8 cellular contexts compared by ENCODE assay signal in genomic region chr2:199955007-199955338, GRCh38. TPM values are rescaled to one million over a fixed set of nuclear protein-coding genes. Genes with fewer than 3 reads are reported as not detected.
DNase-seq lines count a peak whose midpoint lies in the region; TF ChIP-seq lines count a peak whose summit lies in the region.

No MANE protein-coding gene starts in this region.

- TF ChIP-seq CTCF in astrocyte of the spinal cord (IDR thresholded peaks at IDR 0.05; ENCODE audit: low read depth, low read length): no peak

- WGBS in GM23248 (ENCODE audit: low coverage in 1 of 2, low lambda C conversion rate in 2 of 2, missing lambda C conversion rate in 2 of 2), 2 experiments: 0 to 2% methylated on average over 13 of the region's 13 CpGs

- no peaks in the 10 kb centered on the region for H3K9me3 ChIP-seq in GM23248 (ENCODE audit: low read depth)
- H3K9me3 ChIP-seq in Karpas-422 (ENCODE audit: low read length): no peaks in the 10 kb centered on the region

- H4K20me1 ChIP-seq in GM23248 (ENCODE audit: insufficient read depth): no peaks in the 10 kb centered on the region
- no peaks in the 10 kb centered on the region for H4K20me1 ChIP-seq in Karpas-422 (ENCODE audit: insufficient read depth, low read depth, low read length)

- peak; percentile 50 to 69 for DNase-seq in NCI-H524 (lab: John Stamatoyannopoulos, UW)
- no peak for DNase-seq in NCI-H524 treated with DMSO at 0.1 percent for 48 hours (lab: John Stamatoyannopoulos, UW)
- DNase-seq in GM23248: peak; percentile 67
- DNase-seq in Karpas-422: no peak
- DNase-seq in astrocyte of the spinal cord (ENCODE audit: low read depth, low spot score): no peak
- no peak for DNase-seq in dermis blood vessel endothelial cell

- H3K4me3 ChIP-seq in GM23248 (peak overlapping the region; percentile 97), Karpas-422 (ENCODE audit: low read length) (peak overlapping the region; percentile 89), astrocyte of the spinal cord (ENCODE audit: low read depth, low read length) (peak overlapping the region; percentile 66)

- H3K9me2 ChIP-seq in GM23248 (ENCODE audit: insufficient read depth): no peaks in the 10 kb centered on the region
- no peaks in the 10 kb centered on the region for H3K9me2 ChIP-seq in Karpas-422 (replicated peaks; ENCODE audit: insufficient read depth, low read length)

- no peaks in the 10 kb centered on the region for H3F3A ChIP-seq in GM23248 (ENCODE audit: insufficient read depth)

- no peaks in the 10 kb centered on the region for H3K27me3 ChIP-seq in GM23248 (replicated peaks; ENCODE audit: insufficient read depth)
- no peaks in the 10 kb centered on the region for H3K27me3 ChIP-seq in Karpas-422 (ENCODE audit: low read length)
- no peaks in the 10 kb centered on the region for H3K27me3 ChIP-seq in layer of hippocampus (ENCODE audit: control insufficient read depth, insufficient read depth, low read length)

- peaks cover 20% of the 10 kb centered on the region for H3K4me1 ChIP-seq in GM23248 (ENCODE audit: insufficient read depth)
- H3K4me1 ChIP-seq in Karpas-422 (ENCODE audit: low read length): peaks cover 46% of the 10 kb centered on the region

- H2AFZ ChIP-seq in GM23248 (peak overlapping the region; percentile 95), Karpas-422 (ENCODE audit: low read length) (peak overlapping the region; percentile 71; the same call in 1 of the 2 replicates)

- H3K4me2 ChIP-seq in GM23248 (ENCODE audit: unreplicated experiment): peak overlapping the region; percentile 92
- peak overlapping the region; percentile 78 for H3K4me2 ChIP-seq in Karpas-422 (ENCODE audit: low read depth, low read length, poor library complexity, severe bottlenecking)

- H3K9ac ChIP-seq in GM23248 (peak overlapping the region; percentile 95), Karpas-422 (ENCODE audit: low read length) (peak overlapping the region; percentile 88)

- peak overlapping the region; percentile 90 for H3K27ac ChIP-seq in GM23248
- peak overlapping the region; percentile 55 for H3K27ac ChIP-seq in Karpas-422 (ENCODE audit: low read length)
- peak overlapping the region; percentile 88 for H3K27ac ChIP-seq in layer of hippocampus (ENCODE audit: low read depth, low read length)
- peak overlapping the region; percentile 59 for H3K27ac ChIP-seq in temporal lobe (ENCODE audit: low read depth, low read length)

- H3K36me3 ChIP-seq in GM23248 (ENCODE audit: low read depth) (peaks cover 12% of the 10 kb centered on the region), Karpas-422 (ENCODE audit: insufficient read depth, low read length) (peaks cover 19% of the 10 kb centered on the region; the same call in 1 of the 2 replicates)

- H3K79me2 ChIP-seq in GM23248 (ENCODE audit: insufficient read depth): peaks cover 92% of the 10 kb centered on the region
- peaks cover 98% of the 10 kb centered on the region for H3K79me2 ChIP-seq in Karpas-422 (ENCODE audit: low read length)

- in situ Hi-C loops in GM23248 (cut with MboI): loop anchor here (25.0 kb wide), 1 partner anchor 907 kb away; the partner anchor contains the start of gene CLK1
- in situ Hi-C loops in astrocyte of the spinal cord (cut with HindIII; ENCODE audit: low sequenced_read_pairs): no loop called here

RNA-seq across cellular contexts. Expression of gene TYW5, which starts 0.3 kb away (rescaled TPM):
- 5.3 and 6.6 TPM in 2 replicates for total RNA-seq in GM23248 (2014; rRNA removed; shearing (Covaris generic))
- 7.0 TPM in 2 replicates for polyA plus RNA-seq in GM23248 (2016; fragmentation: Nextera tagmentation; extraction: Ambion mirVana)
- total RNA-seq in Karpas-422 (2014; rRNA removed; shearing (Covaris generic); ENCODE audit: low replicate concordance): 7.5 and 10.5 TPM in 2 replicates
- total RNA-seq in temporal lobe: 10.8 TPM
- 7.4 and 7.7 TPM in 2 replicates for total RNA-seq in dermis blood vessel endothelial cell

RNA-seq across cellular contexts. Expression of gene MAIP1, which starts 0.4 kb away (rescaled TPM):
- total RNA-seq in GM23248 (2014; rRNA removed; shearing (Covaris generic)): 7.2 and 15.5 TPM in 2 replicates
- 18.6 and 18.7 TPM in 2 replicates for polyA plus RNA-seq in GM23248 (2016; fragmentation: Nextera tagmentation; extraction: Ambion mirVana)
- total RNA-seq in Karpas-422 (2014; rRNA removed; shearing (Covaris generic); ENCODE audit: low replicate concordance): 10.8 and 26.9 TPM in 2 replicates
- 11.6 TPM for total RNA-seq in temporal lobe
- total RNA-seq in dermis blood vessel endothelial cell: 25.4 and 30.1 TPM in 2 replicates

RNA-seq across cellular contexts. Expression of gene C2orf69, which starts 43.9 kb away (rescaled TPM):
- 14.5 and 19.9 TPM in 2 replicates for total RNA-seq in GM23248 (2014; rRNA removed; shearing (Covaris generic))
- 19.3 and 19.9 TPM in 2 replicates for polyA plus RNA-seq in GM23248 (2016; fragmentation: Nextera tagmentation; extraction: Ambion mirVana)
- total RNA-seq in Karpas-422 (2014; rRNA removed; shearing (Covaris generic); ENCODE audit: low replicate concordance): 14.3 and 21.1 TPM in 2 replicates
- total RNA-seq in temporal lobe: 25.6 TPM
- 10.2 and 14.4 TPM in 2 replicates for total RNA-seq in dermis blood vessel endothelial cell

Comparison
In these comparisons a context has a peak if more than half of its experiments do, and no peak if none do; other contexts are left out.
1. DNase-seq: peak in NCI-H524 (2 of 2) and GM23248 (single experiment); none in NCI-H524 treated with DMSO at 0.1 percent for 48 hours (single experiment), Karpas-422 (single experiment), astrocyte of the spinal cord (single experiment) and dermis blood vessel endothelial cell (single experiment).
2. Peak in every context shown above with its lines, with median percentiles within 50 percentile points of each other: H3K27ac ChIP-seq and H3K4me3 ChIP-seq.